1 cellular context compared by ENCODE assay signal in genomic region chr1:205326812-205327466, GRCh38.
TF ChIP-seq lines count a peak whose summit lies in the region.

No MANE protein-coding gene starts in this region.

TF ChIP-seq in K562, 482 proteins besides CTCF, POLR2A, EP300 and RAD21 (continues in another document):
- TF ChIP-seq NR1H2 (CRISPR knock-in tag; IDR thresholded peaks at IDR 0.05) (no peak), ARID1B (IDR thresholded peaks at IDR 0.05) (peak; percentile 87), ZBTB17 (CRISPR knock-in tag; IDR thresholded peaks at IDR 0.05) (peak; percentile 36; the same call in 1 of the 2 replicates), MYBL2 (IDR thresholded peaks at IDR 0.05; ENCODE audit: low read depth) (no peak), MYBL2 (CRISPR knock-in tag; IDR thresholded peaks at IDR 0.05; ENCODE audit: borderline replicate concordance) (no peak), ZFX (CRISPR knock-in tag; IDR thresholded peaks at IDR 0.05) (no peak), GATAD2B (IDR thresholded peaks at IDR 0.05; ENCODE audit: borderline replicate concordance) (no peak), RBM25 (IDR thresholded peaks at IDR 0.05; ENCODE audit: low read depth, low read length, severe bottlenecking) (no peak), FUS (optimal IDR thresholded peaks at IDR 0.05; ENCODE audit: low read depth, low read length) (no peak), JUN (IDR thresholded peaks at IDR 0.05; ENCODE audit: borderline replicate concordance, low read depth, low read length) (no peak), JUN (CRISPR knock-in tag; IDR thresholded peaks at IDR 0.05; ENCODE audit: borderline replicate concordance) (no peak), EHMT2 (IDR thresholded peaks at IDR 0.05) (no peak), ZFP91 (CRISPR knock-in tag; IDR thresholded peaks at IDR 0.05) (no peak), HMG20B (CRISPR knock-in tag; IDR thresholded peaks at IDR 0.05) (no peak), BRF1 (IDR thresholded peaks at IDR 0.05; ENCODE audit: borderline replicate concordance, extremely low read depth, insufficient read length) (no peak), NCOA6 (IDR thresholded peaks at IDR 0.05) (no peak), SMARCC2 (IDR thresholded peaks at IDR 0.05; ENCODE audit: low read depth) (no peak), TAF15 (IDR thresholded peaks at IDR 0.05; ENCODE audit: low read depth, low read length) (no peak), ZNF408 (CRISPR knock-in tag; IDR thresholded peaks at IDR 0.05; ENCODE audit: low read depth) (no peak), ZC3H11A (IDR thresholded peaks at IDR 0.05; ENCODE audit: low read depth, low read length) (no peak), ZNF778 (CRISPR knock-in tag; IDR thresholded peaks at IDR 0.05) (no peak), ATF1 (CRISPR knock-in tag; IDR thresholded peaks at IDR 0.05) (no peak), ATF1 (tag; IDR thresholded peaks at IDR 0.05) (peak; percentile 33; the same call in 1 of the 2 replicates), ZNF224 (CRISPR knock-in tag; IDR thresholded peaks at IDR 0.05) (no peak), BCOR (IDR thresholded peaks at IDR 0.05) (no peak; the same call in 1 of the 2 replicates), BMI1 (IDR thresholded peaks at IDR 0.05; ENCODE audit: low read length) (no peak), ATF2 (CRISPR knock-in tag; IDR thresholded peaks at IDR 0.05) (no peak), GTF3C2 (IDR thresholded peaks at IDR 0.05; ENCODE audit: borderline replicate concordance, extremely low read depth, insufficient read length) (no peak), RREB1 (CRISPR knock-in tag; IDR thresholded peaks at IDR 0.05) (no peak), ERF (CRISPR knock-in tag; IDR thresholded peaks at IDR 0.05) (0 out of 2 replicates have a peak, but pooled peaks have one; percentile 43), NFE2 (IDR thresholded peaks at IDR 0.05; ENCODE audit: low read depth) (no peak), ADNP (tag; IDR thresholded peaks at IDR 0.05) (no peak), KDM1A (IDR thresholded peaks at IDR 0.05) (peak; percentile 25 to 67; a peak in 3 of 4 replicates), SMAD2 (IDR thresholded peaks at IDR 0.05; ENCODE audit: low read depth, low read length) (no peak), ZNF431 (CRISPR knock-in tag; IDR thresholded peaks at IDR 0.05) (0 out of 2 replicates have a peak, but pooled peaks have one; percentile 27), SIN3B (IDR thresholded peaks at IDR 0.05; ENCODE audit: low read depth) (no peak), RFX1 (IDR thresholded peaks at IDR 0.05) (no peak), TAL1 (IDR thresholded peaks at IDR 0.05) (peak; percentile 86), SREBF2 (CRISPR knock-in tag; IDR thresholded peaks at IDR 0.05) (no peak), THRAP3 (IDR thresholded peaks at IDR 0.05; ENCODE audit: borderline replicate concordance) (no peak), YY1 (IDR thresholded peaks at IDR 0.05; ENCODE audit: borderline replicate concordance in 1 of 3, control insufficient read depth in 1 of 3, extremely low read depth in 1 of 3, insufficient read depth in 3 of 3, insufficient read length in 1 of 3, insufficient replicate concordance in 2 of 3, low read depth in 1 of 3, low read length in 2 of 3) (no peak), TEAD2 (tag; IDR thresholded peaks at IDR 0.05) (no peak), NR4A1 (CRISPR knock-in tag; IDR thresholded peaks at IDR 0.05) (no peak), NR4A1 (tag; IDR thresholded peaks at IDR 0.05) (no peak), SFPQ (IDR thresholded peaks at IDR 0.05; ENCODE audit: low read depth, low read length) (no peak), HMG20A (CRISPR knock-in tag; conservative IDR thresholded peaks at IDR 0.05) (no peak), ZNF143 (CRISPR knock-in tag; IDR thresholded peaks at IDR 0.05) (no peak), RBM39 (optimal IDR thresholded peaks at IDR 0.05; ENCODE audit: low read depth, low read length) (no peak), PHF8 (IDR thresholded peaks at IDR 0.05; ENCODE audit: borderline replicate concordance, low read length) (no peak), NRF1 (conservative IDR thresholded peaks at IDR 0.05 in 1 of 2, IDR thresholded peaks at IDR 0.05 in 1 of 2) (no peak), RBM17 (IDR thresholded peaks at IDR 0.05; ENCODE audit: borderline replicate concordance, low read depth, low read length) (no peak), CEBPB (tag; IDR thresholded peaks at IDR 0.05) (no peak), SMARCB1 (IDR thresholded peaks at IDR 0.05; ENCODE audit: insufficient read length, low read depth) (no peak), ATF7 (IDR thresholded peaks at IDR 0.05) (no peak; the same call in 1 of the 2 replicates), SMAD1 (IDR thresholded peaks at IDR 0.05; ENCODE audit: low read depth, low read length, partially characterized antibody) (no peak), EZH2 (IDR thresholded peaks at IDR 0.05; ENCODE audit: borderline replicate concordance, low read depth, low read length) (no peak), SIRT6 (IDR thresholded peaks at IDR 0.05; ENCODE audit: low read depth, low read length) (no peak)
- TF ChIP-seq, protein P1, sequence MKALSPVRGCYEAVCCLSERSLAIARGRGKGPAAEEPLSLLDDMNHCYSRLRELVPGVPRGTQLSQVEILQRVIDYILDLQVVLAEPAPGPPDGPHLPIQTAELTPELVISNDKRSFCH (CRISPR knock-in tag; IDR thresholded peaks at IDR 0.05), result no peak
- TF ChIP-seq, protein P1 (tag; IDR thresholded peaks at IDR 0.05), result no peak
- TF ChIP-seq, protein P2, sequence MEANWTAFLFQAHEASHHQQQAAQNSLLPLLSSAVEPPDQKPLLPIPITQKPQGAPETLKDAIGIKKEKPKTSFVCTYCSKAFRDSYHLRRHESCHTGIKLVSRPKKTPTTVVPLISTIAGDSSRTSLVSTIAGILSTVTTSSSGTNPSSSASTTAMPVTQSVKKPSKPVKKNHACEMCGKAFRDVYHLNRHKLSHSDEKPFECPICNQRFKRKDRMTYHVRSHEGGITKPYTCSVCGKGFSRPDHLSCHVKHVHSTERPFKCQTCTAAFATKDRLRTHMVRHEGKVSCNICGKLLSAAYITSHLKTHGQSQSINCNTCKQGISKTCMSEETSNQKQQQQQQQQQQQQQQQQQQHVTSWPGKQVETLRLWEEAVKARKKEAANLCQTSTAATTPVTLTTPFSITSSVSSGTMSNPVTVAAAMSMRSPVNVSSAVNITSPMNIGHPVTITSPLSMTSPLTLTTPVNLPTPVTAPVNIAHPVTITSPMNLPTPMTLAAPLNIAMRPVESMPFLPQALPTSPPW (CRISPR knock-in tag; IDR thresholded peaks at IDR 0.05), result peak; percentile 63
- TF ChIP-seq, protein P3, sequence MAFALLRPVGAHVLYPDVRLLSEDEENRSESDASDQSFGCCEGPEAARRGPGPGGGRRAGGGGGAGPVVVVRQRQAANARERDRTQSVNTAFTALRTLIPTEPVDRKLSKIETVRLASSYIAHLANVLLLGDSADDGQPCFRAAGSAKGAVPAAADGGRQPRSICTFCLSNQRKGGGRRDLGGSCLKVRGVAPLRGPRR (CRISPR knock-in tag; IDR thresholded peaks at IDR 0.05), result no peak
- TF ChIP-seq, protein P4, sequence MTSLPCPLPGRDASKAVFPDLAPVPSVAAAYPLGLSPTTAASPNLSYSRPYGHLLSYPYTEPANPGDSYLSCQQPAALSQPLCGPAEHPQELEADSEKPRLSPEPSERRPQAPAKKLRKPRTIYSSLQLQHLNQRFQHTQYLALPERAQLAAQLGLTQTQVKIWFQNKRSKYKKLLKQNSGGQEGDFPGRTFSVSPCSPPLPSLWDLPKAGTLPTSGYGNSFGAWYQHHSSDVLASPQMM (CRISPR knock-in tag; IDR thresholded peaks at IDR 0.05), result no peak
